ENCODE assay signal across 1 cellular context in genomic region chr4:71616168-71616811, GRCh38.
TF ChIP-seq lines count a peak whose summit lies in the region.

No MANE protein-coding gene starts in this region.

TF ChIP-seq in HepG2, 621 proteins besides CTCF, POLR2A, EP300 and RAD21 (continued from another document):
- peak; percentile 37; the same call in 1 of the 2 replicates for TF ChIP-seq CBX5 (CRISPR knock-in tag; IDR thresholded peaks at IDR 0.05; ENCODE audit: borderline replicate concordance)
- TF ChIP-seq TOE1 (CRISPR knock-in tag; IDR thresholded peaks at IDR 0.05), result no peak
TF ChIP-seq in HepG2: peak in this region for 10.
